ENCODE assay signal across 18 cellular contexts in the genomic region with DNA sequence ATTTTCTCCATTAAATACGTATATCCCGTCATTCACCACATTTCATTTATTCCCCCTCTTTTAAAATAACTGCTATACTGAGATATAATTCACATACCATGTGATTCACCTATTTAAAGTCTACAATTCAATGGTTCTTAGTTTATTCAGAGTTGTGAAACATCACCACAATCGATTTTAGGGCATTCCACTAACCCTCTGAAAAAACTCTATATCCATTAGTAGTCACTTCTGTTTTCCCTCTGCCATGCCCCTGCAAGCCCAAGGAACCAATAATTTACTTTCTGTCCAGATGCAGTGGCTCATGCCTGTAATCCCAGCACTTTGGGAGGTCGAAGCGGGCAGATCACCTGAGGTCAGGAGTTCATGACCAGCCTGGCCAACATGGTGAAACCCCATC.
"Had no signal": no experiment of that assay in that cellular context is flagged by ENCODE, and none has a peak within 500 bp of the region (broad histone marks: within the 10 kb centered on the region; RNA-seq: fewer than 3 reads in every experiment).

No MANE protein-coding gene starts in this region.

- FAIRE-seq: kidney, urothelium cell line had no signal

- DNase-seq: colonic mucosa; effector CD8-positive, alpha-beta T cell; endodermal cell; foreskin keratinocyte; heart left ventricle; kidney; left ventricle myocardium inferior; lower lobe of right lung; naive thymus-derived CD8-positive, alpha-beta T cell; nephron progenitor cell; nucleus accumbens; spleen; stimulated activated CD4-positive, alpha-beta T cell treated with anti-CD3 and anti-CD28 coated beads, Interleukin-4, amount 100 ng/mL, for 4 hours; upper lobe of left lung had no signal

- ATAC-seq: foreskin keratinocyte; gastroesophageal sphincter; heart left ventricle; lower lobe of right lung; naive thymus-derived CD8-positive, alpha-beta T cell; right cardiac atrium; stimulated activated memory B cell treated with anti-CD40 and anti-IgM and Interleukin-4, amounts not matched to agents 10 μg/mL and 1 μg/mL and 100 μg/mL, for 72 hours had no signal
